Comparison of ENCODE assay signal across 1 cellular context in the genomic region with DNA sequence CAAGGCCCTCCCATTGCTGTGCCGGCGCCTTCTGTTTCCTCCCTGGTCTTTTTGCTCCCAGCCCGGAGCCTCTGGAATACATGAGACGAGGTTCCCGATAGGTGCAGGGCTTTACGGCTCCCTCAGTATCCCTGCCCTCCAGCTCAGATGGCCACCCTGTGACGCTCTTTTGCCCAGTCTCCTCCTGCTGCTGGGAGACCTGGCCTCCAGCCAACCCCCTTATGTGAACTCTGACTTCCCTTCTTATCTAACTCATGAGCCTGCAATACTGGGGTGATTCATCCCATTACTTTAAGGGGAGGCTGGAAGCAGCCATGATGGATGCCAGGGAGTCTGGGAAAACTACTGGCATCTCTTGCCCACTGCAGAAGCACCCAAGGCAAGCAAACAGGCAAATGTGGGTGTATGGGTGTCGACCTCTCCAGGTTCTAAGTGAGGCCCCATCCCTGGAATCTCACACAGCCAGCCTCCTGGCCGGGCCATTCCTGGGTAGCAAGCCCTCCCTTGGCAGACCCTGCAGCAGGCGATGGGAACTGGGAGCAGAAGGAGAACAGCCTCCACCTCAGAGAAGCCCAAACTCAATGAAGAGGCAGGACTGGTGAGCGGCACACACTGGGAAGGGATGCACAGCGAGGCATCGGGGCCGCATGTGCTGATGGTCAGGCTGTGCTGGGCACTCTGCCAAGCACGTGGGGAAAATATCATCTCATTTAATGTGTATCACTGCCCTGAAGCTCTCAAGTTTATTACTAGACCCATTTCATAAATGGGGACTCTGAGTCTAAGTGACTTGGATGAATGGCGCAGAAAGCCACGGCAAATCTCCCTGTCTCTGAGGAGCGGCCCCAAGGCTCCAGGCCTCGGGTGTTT.
TF ChIP-seq lines count a peak whose summit lies in the region.

No MANE protein-coding gene starts in this region.

TF ChIP-seq in K562, 482 proteins besides CTCF, POLR2A, EP300 and RAD21 (continued from another document and continues in another):
- TF ChIP-seq, protein P1, sequence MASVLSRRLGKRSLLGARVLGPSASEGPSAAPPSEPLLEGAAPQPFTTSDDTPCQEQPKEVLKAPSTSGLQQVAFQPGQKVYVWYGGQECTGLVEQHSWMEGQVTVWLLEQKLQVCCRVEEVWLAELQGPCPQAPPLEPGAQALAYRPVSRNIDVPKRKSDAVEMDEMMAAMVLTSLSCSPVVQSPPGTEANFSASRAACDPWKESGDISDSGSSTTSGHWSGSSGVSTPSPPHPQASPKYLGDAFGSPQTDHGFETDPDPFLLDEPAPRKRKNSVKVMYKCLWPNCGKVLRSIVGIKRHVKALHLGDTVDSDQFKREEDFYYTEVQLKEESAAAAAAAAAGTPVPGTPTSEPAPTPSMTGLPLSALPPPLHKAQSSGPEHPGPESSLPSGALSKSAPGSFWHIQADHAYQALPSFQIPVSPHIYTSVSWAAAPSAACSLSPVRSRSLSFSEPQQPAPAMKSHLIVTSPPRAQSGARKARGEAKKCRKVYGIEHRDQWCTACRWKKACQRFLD (CRISPR knock-in tag; IDR thresholded peaks at IDR 0.05), result peak; percentile 57; the same call in 1 of the 2 replicates
- no peak for TF ChIP-seq ZNF785 (CRISPR knock-in tag; IDR thresholded peaks at IDR 0.05)
- peak; percentile 76 for TF ChIP-seq NR2C1 (IDR thresholded peaks at IDR 0.05)
- TF ChIP-seq NR2C1 (tag; IDR thresholded peaks at IDR 0.05), result peak; percentile 87
- TF ChIP-seq, protein P2, sequence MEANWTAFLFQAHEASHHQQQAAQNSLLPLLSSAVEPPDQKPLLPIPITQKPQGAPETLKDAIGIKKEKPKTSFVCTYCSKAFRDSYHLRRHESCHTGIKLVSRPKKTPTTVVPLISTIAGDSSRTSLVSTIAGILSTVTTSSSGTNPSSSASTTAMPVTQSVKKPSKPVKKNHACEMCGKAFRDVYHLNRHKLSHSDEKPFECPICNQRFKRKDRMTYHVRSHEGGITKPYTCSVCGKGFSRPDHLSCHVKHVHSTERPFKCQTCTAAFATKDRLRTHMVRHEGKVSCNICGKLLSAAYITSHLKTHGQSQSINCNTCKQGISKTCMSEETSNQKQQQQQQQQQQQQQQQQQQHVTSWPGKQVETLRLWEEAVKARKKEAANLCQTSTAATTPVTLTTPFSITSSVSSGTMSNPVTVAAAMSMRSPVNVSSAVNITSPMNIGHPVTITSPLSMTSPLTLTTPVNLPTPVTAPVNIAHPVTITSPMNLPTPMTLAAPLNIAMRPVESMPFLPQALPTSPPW (CRISPR knock-in tag; IDR thresholded peaks at IDR 0.05), result 0 out of 2 replicates have a peak, but pooled peaks have one; percentile 16
- no peak for TF ChIP-seq NR4A1 (CRISPR knock-in tag; IDR thresholded peaks at IDR 0.05)
- 0 out of 2 replicates have a peak, but pooled peaks have one; percentile 52 for TF ChIP-seq NR4A1 (tag; IDR thresholded peaks at IDR 0.05)
- TF ChIP-seq, protein P3, sequence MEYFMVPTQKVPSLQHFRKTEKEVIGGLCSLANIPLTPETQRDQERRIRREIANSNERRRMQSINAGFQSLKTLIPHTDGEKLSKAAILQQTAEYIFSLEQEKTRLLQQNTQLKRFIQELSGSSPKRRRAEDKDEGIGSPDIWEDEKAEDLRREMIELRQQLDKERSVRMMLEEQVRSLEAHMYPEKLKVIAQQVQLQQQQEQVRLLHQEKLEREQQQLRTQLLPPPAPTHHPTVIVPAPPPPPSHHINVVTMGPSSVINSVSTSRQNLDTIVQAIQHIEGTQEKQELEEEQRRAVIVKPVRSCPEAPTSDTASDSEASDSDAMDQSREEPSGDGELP (CRISPR knock-in tag; IDR thresholded peaks at IDR 0.05; ENCODE audit: borderline replicate concordance), result peak; percentile 34; the same call in 1 of the 2 replicates
- no peak for TF ChIP-seq PURB (CRISPR knock-in tag; IDR thresholded peaks at IDR 0.05; ENCODE audit: low read depth)
- TF ChIP-seq YY1 (IDR thresholded peaks at IDR 0.05; ENCODE audit: borderline replicate concordance in 1 of 3, control insufficient read depth in 1 of 3, extremely low read depth in 1 of 3, insufficient read depth in 3 of 3, insufficient read length in 1 of 3, insufficient replicate concordance in 2 of 3, low read depth in 1 of 3, low read length in 2 of 3), result peak in 2 of 3 experiments; percentile 25 to 79
- TF ChIP-seq JUN (IDR thresholded peaks at IDR 0.05; ENCODE audit: borderline replicate concordance, low read depth, low read length), result peak; percentile 76
- no peak for TF ChIP-seq JUN (CRISPR knock-in tag; IDR thresholded peaks at IDR 0.05; ENCODE audit: borderline replicate concordance)
- TF ChIP-seq, protein P4, sequence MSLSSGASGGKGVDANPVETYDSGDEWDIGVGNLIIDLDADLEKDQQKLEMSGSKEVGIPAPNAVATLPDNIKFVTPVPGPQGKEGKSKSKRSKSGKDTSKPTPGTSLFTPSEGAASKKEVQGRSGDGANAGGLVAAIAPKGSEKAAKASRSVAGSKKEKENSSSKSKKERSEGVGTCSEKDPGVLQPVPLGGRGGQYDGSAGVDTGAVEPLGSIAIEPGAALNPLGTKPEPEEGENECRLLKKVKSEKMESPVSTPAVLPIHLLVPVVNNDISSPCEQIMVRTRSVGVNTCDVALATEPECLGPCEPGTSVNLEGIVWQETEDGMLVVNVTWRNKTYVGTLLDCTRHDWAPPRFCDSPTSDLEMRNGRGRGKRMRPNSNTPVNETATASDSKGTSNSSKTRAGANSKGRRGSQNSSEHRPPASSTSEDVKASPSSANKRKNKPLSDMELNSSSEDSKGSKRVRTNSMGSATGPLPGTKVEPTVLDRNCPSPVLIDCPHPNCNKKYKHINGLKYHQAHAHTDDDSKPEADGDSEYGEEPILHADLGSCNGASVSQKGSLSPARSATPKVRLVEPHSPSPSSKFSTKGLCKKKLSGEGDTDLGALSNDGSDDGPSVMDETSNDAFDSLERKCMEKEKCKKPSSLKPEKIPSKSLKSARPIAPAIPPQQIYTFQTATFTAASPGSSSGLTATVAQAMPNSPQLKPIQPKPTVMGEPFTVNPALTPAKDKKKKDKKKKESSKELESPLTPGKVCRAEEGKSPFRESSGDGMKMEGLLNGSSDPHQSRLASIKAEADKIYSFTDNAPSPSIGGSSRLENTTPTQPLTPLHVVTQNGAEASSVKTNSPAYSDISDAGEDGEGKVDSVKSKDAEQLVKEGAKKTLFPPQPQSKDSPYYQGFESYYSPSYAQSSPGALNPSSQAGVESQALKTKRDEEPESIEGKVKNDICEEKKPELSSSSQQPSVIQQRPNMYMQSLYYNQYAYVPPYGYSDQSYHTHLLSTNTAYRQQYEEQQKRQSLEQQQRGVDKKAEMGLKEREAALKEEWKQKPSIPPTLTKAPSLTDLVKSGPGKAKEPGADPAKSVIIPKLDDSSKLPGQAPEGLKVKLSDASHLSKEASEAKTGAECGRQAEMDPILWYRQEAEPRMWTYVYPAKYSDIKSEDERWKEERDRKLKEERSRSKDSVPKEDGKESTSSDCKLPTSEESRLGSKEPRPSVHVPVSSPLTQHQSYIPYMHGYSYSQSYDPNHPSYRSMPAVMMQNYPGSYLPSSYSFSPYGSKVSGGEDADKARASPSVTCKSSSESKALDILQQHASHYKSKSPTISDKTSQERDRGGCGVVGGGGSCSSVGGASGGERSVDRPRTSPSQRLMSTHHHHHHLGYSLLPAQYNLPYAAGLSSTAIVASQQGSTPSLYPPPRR (CRISPR knock-in tag; IDR thresholded peaks at IDR 0.05; ENCODE audit: borderline replicate concordance), result no peak
- TF ChIP-seq MTA3 (IDR thresholded peaks at IDR 0.05; ENCODE audit: borderline replicate concordance), result peak; percentile 50; the same call in 1 of the 2 replicates
- TF ChIP-seq CREM (IDR thresholded peaks at IDR 0.05; ENCODE audit: low read depth), result 0 out of 2 replicates have a peak, but pooled peaks have one; percentile 7
- no peak for TF ChIP-seq NR2C2 (CRISPR knock-in tag; IDR thresholded peaks at IDR 0.05)
- peak; percentile 90 for TF ChIP-seq NR2C2 (tag; IDR thresholded peaks at IDR 0.05)
- TF ChIP-seq LCOR (CRISPR knock-in tag; IDR thresholded peaks at IDR 0.05), result no peak
- TF ChIP-seq NFE2 (IDR thresholded peaks at IDR 0.05; ENCODE audit: low read depth), result peak; percentile 22; the same call in 1 of the 2 replicates
- peak; percentile 75 for TF ChIP-seq ARID1B (IDR thresholded peaks at IDR 0.05)
- 0 out of 2 replicates have a peak, but pooled peaks have one; percentile 27 for TF ChIP-seq CBFA2T2 (conservative IDR thresholded peaks at IDR 0.05)
- TF ChIP-seq, protein P5, sequence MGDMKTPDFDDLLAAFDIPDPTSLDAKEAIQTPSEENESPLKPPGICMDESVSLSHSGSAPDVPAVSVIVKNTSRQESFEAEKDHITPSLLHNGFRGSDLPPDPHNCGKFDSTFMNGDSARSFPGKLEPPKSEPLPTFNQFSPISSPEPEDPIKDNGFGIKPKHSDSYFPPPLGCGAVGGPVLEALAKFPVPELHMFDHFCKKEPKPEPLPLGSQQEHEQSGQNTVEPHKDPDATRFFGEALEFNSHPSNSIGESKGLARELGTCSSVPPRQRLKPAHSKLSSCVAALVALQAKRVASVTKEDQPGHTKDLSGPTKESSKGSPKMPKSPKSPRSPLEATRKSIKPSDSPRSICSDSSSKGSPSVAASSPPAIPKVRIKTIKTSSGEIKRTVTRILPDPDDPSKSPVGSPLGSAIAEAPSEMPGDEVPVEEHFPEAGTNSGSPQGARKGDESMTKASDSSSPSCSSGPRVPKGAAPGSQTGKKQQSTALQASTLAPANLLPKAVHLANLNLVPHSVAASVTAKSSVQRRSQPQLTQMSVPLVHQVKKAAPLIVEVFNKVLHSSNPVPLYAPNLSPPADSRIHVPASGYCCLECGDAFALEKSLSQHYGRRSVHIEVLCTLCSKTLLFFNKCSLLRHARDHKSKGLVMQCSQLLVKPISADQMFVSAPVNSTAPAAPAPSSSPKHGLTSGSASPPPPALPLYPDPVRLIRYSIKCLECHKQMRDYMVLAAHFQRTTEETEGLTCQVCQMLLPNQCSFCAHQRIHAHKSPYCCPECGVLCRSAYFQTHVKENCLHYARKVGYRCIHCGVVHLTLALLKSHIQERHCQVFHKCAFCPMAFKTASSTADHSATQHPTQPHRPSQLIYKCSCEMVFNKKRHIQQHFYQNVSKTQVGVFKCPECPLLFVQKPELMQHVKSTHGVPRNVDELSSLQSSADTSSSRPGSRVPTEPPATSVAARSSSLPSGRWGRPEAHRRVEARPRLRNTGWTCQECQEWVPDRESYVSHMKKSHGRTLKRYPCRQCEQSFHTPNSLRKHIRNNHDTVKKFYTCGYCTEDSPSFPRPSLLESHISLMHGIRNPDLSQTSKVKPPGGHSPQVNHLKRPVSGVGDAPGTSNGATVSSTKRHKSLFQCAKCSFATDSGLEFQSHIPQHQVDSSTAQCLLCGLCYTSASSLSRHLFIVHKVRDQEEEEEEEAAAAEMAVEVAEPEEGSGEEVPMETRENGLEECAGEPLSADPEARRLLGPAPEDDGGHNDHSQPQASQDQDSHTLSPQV (IDR thresholded peaks at IDR 0.05), result peak; percentile 79; the same call in 1 of the 2 replicates
- TF ChIP-seq TEAD2 (tag; IDR thresholded peaks at IDR 0.05), result no peak
- TF ChIP-seq ZNF717 (CRISPR knock-in tag; IDR thresholded peaks at IDR 0.05), result no peak
- peak; percentile 75 for TF ChIP-seq DPF2 (IDR thresholded peaks at IDR 0.05)
- peak; percentile 32; the same call in 1 of the 2 replicates for TF ChIP-seq SMAD4 (CRISPR knock-in tag; conservative IDR thresholded peaks at IDR 0.05)
- peak; percentile 60 for TF ChIP-seq SMARCE1 (IDR thresholded peaks at IDR 0.05)
- TF ChIP-seq NCOR1 (IDR thresholded peaks at IDR 0.05), result peak; percentile 34; the same call in 1 of the 2 replicates
- TF ChIP-seq NCOA1 (IDR thresholded peaks at IDR 0.05; ENCODE audit: low read depth), result no peak
- TF ChIP-seq TCF3 (CRISPR knock-in tag; IDR thresholded peaks at IDR 0.05), result peak; percentile 56
- TF ChIP-seq, protein P6, sequence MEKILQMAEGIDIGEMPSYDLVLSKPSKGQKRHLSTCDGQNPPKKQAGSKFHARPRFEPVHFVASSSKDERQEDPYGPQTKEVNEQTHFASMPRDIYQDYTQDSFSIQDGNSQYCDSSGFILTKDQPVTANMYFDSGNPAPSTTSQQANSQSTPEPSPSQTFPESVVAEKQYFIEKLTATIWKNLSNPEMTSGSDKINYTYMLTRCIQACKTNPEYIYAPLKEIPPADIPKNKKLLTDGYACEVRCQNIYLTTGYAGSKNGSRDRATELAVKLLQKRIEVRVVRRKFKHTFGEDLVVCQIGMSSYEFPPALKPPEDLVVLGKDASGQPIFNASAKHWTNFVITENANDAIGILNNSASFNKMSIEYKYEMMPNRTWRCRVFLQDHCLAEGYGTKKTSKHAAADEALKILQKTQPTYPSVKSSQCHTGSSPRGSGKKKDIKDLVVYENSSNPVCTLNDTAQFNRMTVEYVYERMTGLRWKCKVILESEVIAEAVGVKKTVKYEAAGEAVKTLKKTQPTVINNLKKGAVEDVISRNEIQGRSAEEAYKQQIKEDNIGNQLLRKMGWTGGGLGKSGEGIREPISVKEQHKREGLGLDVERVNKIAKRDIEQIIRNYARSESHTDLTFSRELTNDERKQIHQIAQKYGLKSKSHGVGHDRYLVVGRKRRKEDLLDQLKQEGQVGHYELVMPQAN (IDR thresholded peaks at IDR 0.05; ENCODE audit: borderline replicate concordance), result no peak
- no peak for TF ChIP-seq NFIX (CRISPR knock-in tag; IDR thresholded peaks at IDR 0.05; ENCODE audit: low read depth)
- TF ChIP-seq CREB1 (IDR thresholded peaks at IDR 0.05), result no peak
- TF ChIP-seq CREB1 (CRISPR knock-in tag; IDR thresholded peaks at IDR 0.05), result no peak
- no peak for TF ChIP-seq CC2D1A (IDR thresholded peaks at IDR 0.05)
- TF ChIP-seq ZNF212 (CRISPR knock-in tag; IDR thresholded peaks at IDR 0.05), result no peak
- no peak for TF ChIP-seq POLR3A (IDR thresholded peaks at IDR 0.05; ENCODE audit: borderline replicate concordance, extremely low read depth, insufficient read depth, insufficient read length)
- TF ChIP-seq, protein P7, sequence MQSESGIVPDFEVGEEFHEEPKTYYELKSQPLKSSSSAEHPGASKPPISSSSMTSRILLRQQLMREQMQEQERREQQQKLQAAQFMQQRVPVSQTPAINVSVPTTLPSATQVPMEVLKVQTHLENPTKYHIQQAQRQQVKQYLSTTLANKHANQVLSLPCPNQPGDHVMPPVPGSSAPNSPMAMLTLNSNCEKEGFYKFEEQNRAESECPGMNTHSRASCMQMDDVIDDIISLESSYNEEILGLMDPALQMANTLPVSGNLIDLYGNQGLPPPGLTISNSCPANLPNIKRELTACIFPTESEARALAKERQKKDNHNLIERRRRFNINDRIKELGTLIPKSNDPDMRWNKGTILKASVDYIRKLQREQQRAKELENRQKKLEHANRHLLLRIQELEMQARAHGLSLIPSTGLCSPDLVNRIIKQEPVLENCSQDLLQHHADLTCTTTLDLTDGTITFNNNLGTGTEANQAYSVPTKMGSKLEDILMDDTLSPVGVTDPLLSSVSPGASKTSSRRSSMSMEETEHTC (IDR thresholded peaks at IDR 0.05), result no peak
- TF ChIP-seq KLF10 (CRISPR knock-in tag; IDR thresholded peaks at IDR 0.05), result no peak
- 0 out of 4 replicates have a peak, but pooled peaks of 1 of the 2 experiments have one; percentile 20 for TF ChIP-seq RCOR1 (IDR thresholded peaks at IDR 0.05; ENCODE audit: borderline replicate concordance in 1 of 2, low read depth in 2 of 2, low read length in 2 of 2)
- TF ChIP-seq JUND (IDR thresholded peaks at IDR 0.05; ENCODE audit: borderline replicate concordance, low read depth, low read length), result peak; percentile 88
- peak; percentile 77; the same call in 1 of the 3 replicates for TF ChIP-seq JUND (tag; IDR thresholded peaks at IDR 0.05; ENCODE audit: borderline replicate concordance, low read depth, low read length)
- TF ChIP-seq SMAD3 (CRISPR knock-in tag; conservative IDR thresholded peaks at IDR 0.05), result 0 out of 2 replicates have a peak, but pooled peaks have one; percentile 28
- no peak for TF ChIP-seq ZZZ3 (IDR thresholded peaks at IDR 0.05)
- no peak for TF ChIP-seq ZFP1 (CRISPR knock-in tag; IDR thresholded peaks at IDR 0.05)
